Comparison of ENCODE assay signal across 1 cellular context in genomic region chr17:74502866-74503265, GRCh38.
A peak's percentile ranks its signal among the peaks of the same experiment; 100 is the strongest.
TF ChIP-seq lines count a peak whose summit lies in the region.

No MANE protein-coding gene starts in this region.

TF ChIP-seq in HepG2, 621 proteins besides CTCF, POLR2A, EP300 and RAD21:
- TF ChIP-seq IRX3 (CRISPR knock-in tag; IDR thresholded peaks at IDR 0.05; ENCODE audit: borderline replicate concordance, low read depth) (no peak), DNMT3B (CRISPR knock-in tag; conservative IDR thresholded peaks at IDR 0.05) (no peak), ZNF432 (CRISPR knock-in tag; IDR thresholded peaks at IDR 0.05; ENCODE audit: borderline replicate concordance) (no peak), KDM6A (CRISPR knock-in tag; IDR thresholded peaks at IDR 0.05; ENCODE audit: low read depth) (no peak), ZSCAN9 (CRISPR knock-in tag; IDR thresholded peaks at IDR 0.05; ENCODE audit: borderline replicate concordance) (no peak), ZSCAN5A (CRISPR knock-in tag; IDR thresholded peaks at IDR 0.05; ENCODE audit: borderline replicate concordance) (no peak), ZFP41 (CRISPR knock-in tag; IDR thresholded peaks at IDR 0.05; ENCODE audit: borderline replicate concordance) (no peak), ZNF619 (CRISPR knock-in tag; IDR thresholded peaks at IDR 0.05) (no peak), ZNF512B (CRISPR knock-in tag; IDR thresholded peaks at IDR 0.05; ENCODE audit: borderline replicate concordance) (no peak), XBP1 (CRISPR knock-in tag; IDR thresholded peaks at IDR 0.05) (no peak), MIER2 (CRISPR knock-in tag; IDR thresholded peaks at IDR 0.05) (no peak), TBP (CRISPR knock-in tag; IDR thresholded peaks at IDR 0.05) (no peak), ZSCAN20 (CRISPR knock-in tag; IDR thresholded peaks at IDR 0.05; ENCODE audit: borderline replicate concordance) (no peak), FOXO1 (CRISPR knock-in tag; IDR thresholded peaks at IDR 0.05) (no peak), CHD4 (IDR thresholded peaks at IDR 0.05; ENCODE audit: borderline replicate concordance, low read length) (no peak), NFE2 (CRISPR knock-in tag; IDR thresholded peaks at IDR 0.05) (no peak), BHLHE40 (IDR thresholded peaks at IDR 0.05; ENCODE audit: low read length) (peak; percentile 35; the same call in 1 of the 2 replicates), RFXAP (CRISPR knock-in tag; IDR thresholded peaks at IDR 0.05; ENCODE audit: borderline replicate concordance) (no peak), CEBPZ (IDR thresholded peaks at IDR 0.05; ENCODE audit: low read length) (no peak), CEBPB (IDR thresholded peaks at IDR 0.05; ENCODE audit: borderline replicate concordance, low read depth, low read length) (peak; percentile 19; the same call in 1 of the 2 replicates), ZNF12 (CRISPR knock-in tag; IDR thresholded peaks at IDR 0.05) (0 out of 2 replicates have a peak, but pooled peaks have one; percentile 22), SRF (IDR thresholded peaks at IDR 0.05; ENCODE audit: low read depth, low read length) (no peak), ARHGAP35 (CRISPR knock-in tag; IDR thresholded peaks at IDR 0.05; ENCODE audit: borderline replicate concordance) (no peak), NAIF1 (CRISPR knock-in tag; IDR thresholded peaks at IDR 0.05; ENCODE audit: borderline replicate concordance) (no peak), ZNF235 (CRISPR knock-in tag; IDR thresholded peaks at IDR 0.05; ENCODE audit: borderline replicate concordance) (no peak), FOSL2 (CRISPR knock-in tag; IDR thresholded peaks at IDR 0.05) (peak; percentile 65), YEATS2 (CRISPR knock-in tag; IDR thresholded peaks at IDR 0.05; ENCODE audit: borderline replicate concordance) (no peak), TCF7 (IDR thresholded peaks at IDR 0.05; ENCODE audit: low read depth) (no peak)
